Comparison of ENCODE assay signal across 8 cellular contexts in the genomic region with DNA sequence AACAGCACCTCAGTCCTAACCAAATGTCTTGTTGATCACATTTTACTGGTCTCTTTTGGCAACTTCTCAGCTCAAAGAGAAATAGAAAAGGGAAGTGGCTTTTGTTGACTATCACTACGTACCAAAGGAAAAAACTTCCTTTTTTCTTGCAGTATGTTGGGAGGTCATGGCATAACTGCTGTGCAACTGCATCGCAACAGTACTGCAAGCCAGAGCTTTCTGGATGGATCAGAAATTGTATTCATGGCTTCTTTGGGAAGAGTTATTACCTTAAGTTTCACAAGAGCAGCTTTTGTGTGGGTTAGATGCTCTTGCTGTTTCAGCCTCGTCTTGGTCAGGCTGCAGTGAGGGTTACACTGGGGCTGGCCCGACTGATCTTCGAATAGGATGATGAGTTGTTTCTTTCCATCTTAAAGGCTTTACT.
DNase-seq lines count a peak whose midpoint lies in the region; ATAC-seq and TF ChIP-seq lines count a peak whose summit lies in the region.

No MANE protein-coding gene starts in this region.

- no peaks in the 10 kb centered on the region for H3K9me3 Mint-ChIP-seq in activated CD8-positive, alpha-beta T cell treated with anti-CD3 and anti-CD28 coated beads for 36 hours

- POLR2A ChIA-PET in activated CD8-positive, alpha-beta T cell treated with anti-CD3 and anti-CD28 coated beads for 36 hours (lab: Charles Lee), result interaction anchor here (1.0 to 14.3 kb wide), 9 partner anchors 7 to 72 kb away, joined by 3 to 261 read pairs (median 9); no protein-coding TSS in a partner anchor

- intact Hi-C loops in activated CD8-positive, alpha-beta T cell treated with anti-CD3 and anti-CD28 coated beads for 36 hours (cut with micrococcal nuclease), result no loop called here

- no peaks in the 10 kb centered on the region for H3K27me3 Mint-ChIP-seq in activated CD8-positive, alpha-beta T cell treated with anti-CD3 and anti-CD28 coated beads for 36 hours

- ATAC-seq in HG03108 (IDR thresholded peaks at IDR 0.05; ENCODE audit: unreplicated experiment) (peak; percentile 25), HG03097 (IDR thresholded peaks at IDR 0.05; ENCODE audit: low FRiP score, unreplicated experiment) (no peak)
- ATAC-seq in activated CD8-positive, alpha-beta T cell treated with anti-CD3 and anti-CD28 coated beads for 36 hours, result peak; percentile 62

- DNase-seq in activated CD8-positive, alpha-beta memory T cell treated with anti-CD3 and anti-CD28 coated beads, Interleukin-2, amount 50 U/mL, for 4 hours, result peak; percentile 40
- DNase-seq in activated CD8-positive, alpha-beta memory T cell treated with anti-CD3 and anti-CD28 coated beads for 24 hours, result no peak
- peak; percentile 81 for DNase-seq in activated CD8-positive, alpha-beta T cell treated with anti-CD3 and anti-CD28 coated beads for 36 hours
- DNase-seq in stimulated activated CD8-positive, alpha-beta memory T cell treated with anti-CD3 and anti-CD28 coated beads, Interleukin-7, amount 100 ng/mL, for 48 hours (ENCODE audit: extremely low read depth in 1 of 2, low read depth in 1 of 2), result peak; percentile 43 to 65
- DNase-seq in DMS 273 treated with DMSO at 0.1 percent for 48 hours (lab: John Stamatoyannopoulos, UW) (no peak), GM03348 (ENCODE audit: low spot score) (no peak)

- TF ChIP-seq CTCF in activated CD8-positive, alpha-beta T cell treated with anti-CD3 and anti-CD28 coated beads for 36 hours (IDR thresholded peaks at IDR 0.05), result no peak

- no peak overlapping the region for H3K4me3 Mint-ChIP-seq in activated CD8-positive, alpha-beta T cell treated with anti-CD3 and anti-CD28 coated beads for 36 hours

- CTCF ChIA-PET in activated CD8-positive, alpha-beta T cell treated with anti-CD3 and anti-CD28 coated beads for 36 hours (lab: Charles Lee), result interaction anchor here (1.3 kb wide), 1 partner anchor 99 kb away, joined by 4 read pairs; no protein-coding TSS in a partner anchor

- H3K36me3 Mint-ChIP-seq in activated CD8-positive, alpha-beta T cell treated with anti-CD3 and anti-CD28 coated beads for 36 hours (ENCODE audit: low read depth), result peaks cover 38% of the 10 kb centered on the region

- no peak overlapping the region for H3K27ac Mint-ChIP-seq in activated CD8-positive, alpha-beta T cell treated with anti-CD3 and anti-CD28 coated beads for 36 hours

- H3K4me1 Mint-ChIP-seq in activated CD8-positive, alpha-beta T cell treated with anti-CD3 and anti-CD28 coated beads for 36 hours (ENCODE audit: low read depth), result peaks cover 36% of the 10 kb centered on the region

Comparison
In these comparisons a context has a peak if more than half of its experiments do, and no peak if none do; other contexts are left out.
1. DNase-seq: peak in activated CD8-positive, alpha-beta memory T cell treated with anti-CD3 and anti-CD28 coated beads, Interleukin-2, amount 50 U/mL, for 4 hours (single experiment), activated CD8-positive, alpha-beta T cell treated with anti-CD3 and anti-CD28 coated beads for 36 hours (single experiment) and stimulated activated CD8-positive, alpha-beta memory T cell treated with anti-CD3 and anti-CD28 coated beads, Interleukin-7, amount 100 ng/mL, for 48 hours (2 of 2); none in activated CD8-positive, alpha-beta memory T cell treated with anti-CD3 and anti-CD28 coated beads for 24 hours (single experiment), DMS 273 treated with DMSO at 0.1 percent for 48 hours (single experiment) and GM03348 (single experiment).